Comparison of ENCODE assay signal across 16 cellular contexts in genomic region chr1:99438656-99439055, GRCh38.
"Had no signal": no experiment of that assay in that cellular context is flagged by ENCODE, and none has a peak within 500 bp of the region (broad histone marks: within the 10 kb centered on the region; RNA-seq: fewer than 3 reads in every experiment).

No MANE protein-coding gene starts in this region.

- H3K36me3 ChIP-seq: breast epithelium, gastrocnemius medialis, tibial artery, uterus had no signal

- H3K4me3 ChIP-seq: breast epithelium, gastrocnemius medialis, mucosa of descending colon, tibial artery, uterus had no signal

- H3K27ac ChIP-seq: breast epithelium, epithelial cell of prostate, gastrocnemius medialis, tibial artery, uterus had no signal

- DNase-seq: activated CD4-positive, alpha-beta T cell treated with anti-CD3 and anti-CD28 coated beads, Interleukin-2, amount 50 U/mL, for 1 hour; activated naive CD8-positive, alpha-beta T cell treated with anti-CD3 and anti-CD28 coated beads, Interleukin-2, amount 10 ng/mL, durations not matched to agents 7 days and 5 days; aorta; gastrocnemius medialis; mucosa of descending colon; natural killer cell; posterior cingulate gyrus; retina; stimulated activated CD4-positive, alpha-beta T cell treated with anti-CD3 and anti-CD28 coated beads, Interleukin-15, amount 100 ng/mL, for 24 hours; stimulated activated CD4-positive, alpha-beta T cell treated with anti-CD3 and anti-CD28 coated beads, Interleukin-4, amount 100 ng/mL, for 1 hour; stimulated activated naive B cell treated with anti-CD40 and anti-IgM and Interleukin-4, amounts not matched to agents 10 μg/mL and 1 μg/mL and 100 μg/mL, for 72 hours; tibial artery; uterus had no signal

- H3K9me3 ChIP-seq: breast epithelium, gastrocnemius medialis, mucosa of descending colon, tibial artery, uterus had no signal

- ATAC-seq: activated CD4-positive, CD25-positive, alpha-beta regulatory T cell treated with anti-CD3 and anti-CD28 coated beads, Interleukin-2, amount 50 U/mL, for 24 hours; gastrocnemius medialis; mucosa of descending colon; natural killer cell; stimulated activated naive B cell treated with anti-CD40 and anti-IgM and Interleukin-4, amounts not matched to agents 10 μg/mL and 1 μg/mL and 100 μg/mL, for 72 hours had no signal

- H3K27me3 ChIP-seq: breast epithelium, gastrocnemius medialis, tibial artery had no signal

- H3K4me1 ChIP-seq: gastrocnemius medialis, tibial artery, uterus had no signal
